Comparison of ENCODE assay signal across 1 cellular context in genomic region chr4:10598829-10599228, GRCh38.
TF ChIP-seq lines count a peak whose summit lies in the region.

No MANE protein-coding gene starts in this region.

TF ChIP-seq in GM12891, 5 proteins besides CTCF, POLR2A, EP300 and RAD21 (continued from another document):
- TF ChIP-seq POLR2AphosphoS5 (IDR thresholded peaks at IDR 0.05; ENCODE audit: low read depth, low read length) (no peak), PAX5 (IDR thresholded peaks at IDR 0.05; ENCODE audit: insufficient read depth, low read length, severe bottlenecking) (no peak), POU2F2 (IDR thresholded peaks at IDR 0.05; ENCODE audit: low read depth, low read length) (no peak)
TF ChIP-seq in GM12891: peak in this region for 0.
